Comparison of ENCODE assay signal across 10 cellular contexts in genomic region chr5:99037668-99038067, GRCh38.
DNase-seq lines count a peak whose midpoint lies in the region; ATAC-seq and TF ChIP-seq lines count a peak whose summit lies in the region.
"Had no signal": no experiment of that assay in that cellular context is flagged by ENCODE, and none has a peak within 500 bp of the region (broad histone marks: within the 10 kb centered on the region; RNA-seq: fewer than 3 reads in every experiment).

No MANE protein-coding gene starts in this region.

- H3K4me3 Mint-ChIP-seq in CD14-positive monocyte, result peak overlapping the region; percentile 18 to 29

- TF ChIP-seq CTCF in CD14-positive monocyte (IDR thresholded peaks at IDR 0.05), result no peak

- no peak for ATAC-seq in HG02973 (IDR thresholded peaks at IDR 0.05; ENCODE audit: unreplicated experiment)
- no peak for ATAC-seq in GM18909 (IDR thresholded peaks at IDR 0.05; ENCODE audit: poor library complexity, unreplicated experiment)

- intact Hi-C loops in CD14-positive monocyte (cut with micrococcal nuclease), result no loop called here

- H3K36me3 Mint-ChIP-seq in CD14-positive monocyte, result no peaks in the 10 kb centered on the region

- peaks cover 0 to 7% (median 4%) of the 10 kb centered on the region in 7 donors for H3K9me3 Mint-ChIP-seq in CD14-positive monocyte

- DNase-seq in CD14-positive monocyte (ENCODE audit: low spot score) (no peak), HT1080 (ENCODE audit: low read depth) (peak; percentile 59), iris pigment epithelial cell (ENCODE audit: low read depth) (peak; percentile 7), NCI-H1048 (lab: John Stamatoyannopoulos, UW) (no peak), NCI-H2171 (lab: John Stamatoyannopoulos, UW) (no peak)
- peak; percentile 14 to 23 for DNase-seq in activated CD4-positive, alpha-beta T cell treated with anti-CD3 and anti-CD28 coated beads, Interleukin-2, amount 50 U/mL, for 4 hours
- DNase-seq: GDM1, midbrain had no signal

- no peak overlapping the region for H3K27ac Mint-ChIP-seq in CD14-positive monocyte

- H3K4me1 Mint-ChIP-seq in CD14-positive monocyte, result peaks cover 39% of the 10 kb centered on the region

- H3K27me3 Mint-ChIP-seq in CD14-positive monocyte (ENCODE audit: low read depth in 3 of 3), result peaks cover 0 to 4% (median 0%) of the 10 kb centered on the region in 3 donors

Comparison
In these comparisons a context has a peak if more than half of its experiments do, and no peak if none do; other contexts are left out.
1. DNase-seq: peak in HT1080 (single experiment), activated CD4-positive, alpha-beta T cell treated with anti-CD3 and anti-CD28 coated beads, Interleukin-2, amount 50 U/mL, for 4 hours (2 of 2) and iris pigment epithelial cell (single experiment); none in CD14-positive monocyte (single experiment), NCI-H1048 (single experiment) and NCI-H2171 (single experiment).